21 cellular contexts compared by ENCODE assay signal in genomic region chr3:51692980-51693395, GRCh38. TPM values are rescaled to one million over a fixed set of nuclear protein-coding genes. Genes with fewer than 3 reads are reported as not detected.
"Had no signal": no experiment of that assay in that cellular context is flagged by ENCODE, and none has a peak within 500 bp of the region (broad histone marks: within the 10 kb centered on the region; RNA-seq: fewer than 3 reads in every experiment).

No MANE protein-coding gene starts in this region.

- DNase-seq: activated CD4-positive, alpha-beta memory T cell treated with anti-CD3 and anti-CD28 coated beads, Interleukin-2, amount 10 ng/mL, durations not matched to agents 7 days and 5 days; activated CD4-positive, alpha-beta T cell treated with anti-CD3 and anti-CD28 coated beads, Interleukin-2, amount 10 ng/mL, durations not matched to agents 24 days and 14 days; activated gamma-delta T cell treated with Interleukin-2 at 50 U/mL for 16 hours; brain microvascular endothelial cell; endodermal cell; esophagus squamous epithelium; gastrocnemius medialis; hippocampal formation; left cardiac atrium; nephron progenitor cell; small intestine; stimulated activated CD4-positive, alpha-beta T cell treated with anti-CD3 and anti-CD28 coated beads, Interleukin-2, amount 100 ng/mL, for 24 hours had no signal

- H3K36me3 ChIP-seq: brain microvascular endothelial cell had no signal

- H3K27ac ChIP-seq: ascending aorta, brain microvascular endothelial cell, esophagus squamous epithelium, gastrocnemius medialis, thoracic aorta had no signal

- H3K4me3 ChIP-seq: ascending aorta, esophagus squamous epithelium, gastrocnemius medialis, thoracic aorta had no signal

- H3K27ac Mint-ChIP-seq: activated CD4-positive, alpha-beta memory T cell treated with anti-CD3 and anti-CD28 coated beads, Interleukin-2, amount 10 ng/mL, durations not matched to agents 7 days and 5 days; activated CD4-positive, alpha-beta T cell treated with anti-CD3 and anti-CD28 coated beads, Interleukin-2, amount 10 ng/mL, durations not matched to agents 24 days and 14 days; activated naive CD4-positive, alpha-beta T cell treated with anti-CD3 and anti-CD28 coated beads, Interleukin-2, amount 50 U/mL, for 24 hours; endodermal cell; memory B cell; stimulated activated memory B cell treated with anti-CD40 and anti-IgM and Interleukin-4, amounts not matched to agents 10 μg/mL and 1 μg/mL and 100 μg/mL, for 72 hours; type B pancreatic cell had no signal

- H3K9me3 Mint-ChIP-seq: activated CD4-positive, alpha-beta memory T cell treated with anti-CD3 and anti-CD28 coated beads, Interleukin-2, amount 10 ng/mL, durations not matched to agents 7 days and 5 days; activated CD4-positive, alpha-beta T cell treated with anti-CD3 and anti-CD28 coated beads, Interleukin-2, amount 10 ng/mL, durations not matched to agents 24 days and 14 days; activated naive CD4-positive, alpha-beta T cell treated with anti-CD3 and anti-CD28 coated beads, Interleukin-2, amount 50 U/mL, for 24 hours; activated T-helper 1 cell treated with anti-CD3 and anti-CD28 coated beads, Interleukin-12 subunit alpha, Interleukin-12 subunit beta, Interleukin-2, Interleukin-4 antibody, amounts not matched to agents 30 ng/mL and 10 ng/mL and 1 ng/mL, durations not matched to agents 14 hours and 24 hours and 36 hours; endodermal cell; memory B cell; nephron progenitor cell; stimulated activated memory B cell treated with anti-CD40 and anti-IgM and Interleukin-4, amounts not matched to agents 10 μg/mL and 1 μg/mL and 100 μg/mL, for 72 hours; type B pancreatic cell had no signal

- ATAC-seq: activated CD4-positive, CD25-positive, alpha-beta regulatory T cell treated with anti-CD3 and anti-CD28 coated beads, Interleukin-2, amount 50 U/mL, for 24 hours; gastrocnemius medialis; sciatic nerve; stimulated activated memory B cell treated with anti-CD40 and anti-IgM and Interleukin-4, amounts not matched to agents 10 μg/mL and 1 μg/mL and 100 μg/mL, for 72 hours had no signal

- H3K9me3 ChIP-seq: ascending aorta, esophagus squamous epithelium, gastrocnemius medialis, thoracic aorta had no signal

- H3K27me3 Mint-ChIP-seq: activated CD4-positive, alpha-beta memory T cell treated with anti-CD3 and anti-CD28 coated beads, Interleukin-2, amount 10 ng/mL, durations not matched to agents 7 days and 5 days; activated CD4-positive, alpha-beta T cell treated with anti-CD3 and anti-CD28 coated beads, Interleukin-2, amount 10 ng/mL, durations not matched to agents 24 days and 14 days; activated naive CD4-positive, alpha-beta T cell treated with anti-CD3 and anti-CD28 coated beads, Interleukin-2, amount 50 U/mL, for 24 hours; memory B cell; stimulated activated memory B cell treated with anti-CD40 and anti-IgM and Interleukin-4, amounts not matched to agents 10 μg/mL and 1 μg/mL and 100 μg/mL, for 72 hours; type B pancreatic cell had no signal

- H3K4me1 Mint-ChIP-seq: endodermal cell, nephron progenitor cell had no signal

- H3K27me3 ChIP-seq: ascending aorta, brain microvascular endothelial cell, esophagus squamous epithelium, gastrocnemius medialis had no signal

- H3K4me3 Mint-ChIP-seq: activated CD4-positive, alpha-beta memory T cell treated with anti-CD3 and anti-CD28 coated beads, Interleukin-2, amount 10 ng/mL, durations not matched to agents 7 days and 5 days; activated CD4-positive, alpha-beta T cell treated with anti-CD3 and anti-CD28 coated beads, Interleukin-2, amount 10 ng/mL, durations not matched to agents 24 days and 14 days; activated naive CD4-positive, alpha-beta T cell treated with anti-CD3 and anti-CD28 coated beads, Interleukin-2, amount 50 U/mL, for 24 hours; activated T-helper 1 cell treated with anti-CD3 and anti-CD28 coated beads, Interleukin-12 subunit alpha, Interleukin-12 subunit beta, Interleukin-2, Interleukin-4 antibody, amounts not matched to agents 30 ng/mL and 10 ng/mL and 1 ng/mL, durations not matched to agents 14 hours and 24 hours and 36 hours; endodermal cell; memory B cell; nephron progenitor cell; stimulated activated memory B cell treated with anti-CD40 and anti-IgM and Interleukin-4, amounts not matched to agents 10 μg/mL and 1 μg/mL and 100 μg/mL, for 72 hours; type B pancreatic cell had no signal

- H3K4me1 ChIP-seq: ascending aorta had no signal

- H3K36me3 Mint-ChIP-seq: type B pancreatic cell had no signal

RNA-seq across cellular contexts. Expression of gene GRM2, which starts 13.9 kb away (rescaled TPM):
- total RNA-seq: ascending aorta had no signal
